Comparison of ENCODE assay signal across 18 cellular contexts in the genomic region with DNA sequence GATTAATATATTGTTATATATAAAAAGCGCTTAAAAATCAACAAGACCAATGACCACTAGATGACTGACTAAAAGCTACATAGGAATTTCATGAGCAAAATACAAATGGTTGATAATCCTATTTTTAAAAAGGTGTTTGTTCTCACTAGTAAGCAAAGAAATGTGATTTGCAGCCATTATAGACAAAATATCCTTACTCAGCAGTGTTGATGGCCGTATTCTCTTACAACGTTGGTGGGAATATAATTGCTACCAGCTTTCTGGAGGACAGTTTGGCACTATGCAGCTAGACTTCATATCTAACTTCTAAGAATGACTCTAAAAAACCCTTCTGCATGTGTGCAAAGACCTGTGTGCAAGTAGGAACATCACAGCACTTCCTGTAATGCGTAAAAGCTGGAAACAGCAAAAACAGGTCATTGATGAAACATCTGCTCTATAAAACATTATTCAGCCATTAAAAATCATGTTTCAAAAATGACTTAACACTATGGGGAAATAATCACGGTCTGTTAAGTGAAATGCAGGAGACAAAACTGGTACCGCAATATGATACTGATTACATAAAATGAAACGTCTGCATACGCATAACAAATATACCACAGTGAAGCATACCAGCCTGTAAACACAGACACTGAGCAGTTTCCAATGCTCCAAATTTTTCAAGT.
DNase-seq lines count a peak whose midpoint lies in the region; ATAC-seq, FAIRE-seq and TF ChIP-seq lines count a peak whose summit lies in the region.
"Had no signal": no experiment of that assay in that cellular context is flagged by ENCODE, and none has a peak within 500 bp of the region (broad histone marks: within the 10 kb centered on the region; RNA-seq: fewer than 3 reads in every experiment).

No MANE protein-coding gene starts in this region.

- no peak overlapping the region for H2BK120ac ChIP-seq in IMR-90 (ENCODE audit: low read depth, low read length)

- H3K9me3 ChIP-seq in IMR-90 (ENCODE audit: control insufficient read depth, insufficient read depth, low read length): no peaks in the 10 kb centered on the region
- no peaks in the 10 kb centered on the region for H3K9me3 ChIP-seq in osteoblast (ENCODE audit: low read depth, low read length)
- no peaks in the 10 kb centered on the region for H3K9me3 ChIP-seq in tibial artery

- no peak overlapping the region for H2AK9ac ChIP-seq in IMR-90 (replicated peaks; ENCODE audit: low read depth, low read length, poor library complexity)

- H3K9ac ChIP-seq in IMR-90 (ENCODE audit: low read depth, low read length): no peak overlapping the region

- no peaks in the 10 kb centered on the region for H3K79me2 ChIP-seq in osteoblast (ENCODE audit: insufficient read depth, low read length)

- no TSS peak for BruUV-seq in IMR-90 (replicated peaks; lab: Mats Ljungman, UMichigan)

- no peak for TF ChIP-seq CTCF in IMR-90 (conservative IDR thresholded peaks at IDR 0.05; ENCODE audit: low read depth, low read length)
- no peak for TF ChIP-seq CTCF in bronchial epithelial cell (IDR thresholded peaks at IDR 0.05; ENCODE audit: insufficient read depth, low read length, severe bottlenecking)
- no peak for TF ChIP-seq CTCF in osteoblast (IDR thresholded peaks at IDR 0.05; ENCODE audit: extremely low read depth, low read depth, low read length)
- no peak for TF ChIP-seq CTCF in tibial artery (IDR thresholded peaks at IDR 0.05)
- no peak for TF ChIP-seq CTCF in CD14-positive monocyte (IDR thresholded peaks at IDR 0.05)

- intact Hi-C loops in IMR-90 (cut with micrococcal nuclease) (no loop called here), tibial artery (cut with DNase I; ENCODE audit: low total_unique reads) (no loop called here), CD14-positive monocyte (cut with micrococcal nuclease) (no loop called here)

- H3K4me3 Mint-ChIP-seq in activated T-cell treated with anti-CD3 and anti-CD28 coated beads, Interleukin-2, amount 50 U/mL, for 4 hours: no peak overlapping the region
- no peak overlapping the region for H3K4me3 Mint-ChIP-seq in CD14-positive monocyte
- H3K4me3 Mint-ChIP-seq: CD4-positive, CD25-positive, alpha-beta regulatory T cell; GM23338 had no signal

- H3K56ac ChIP-seq in IMR-90 (ENCODE audit: extremely low read depth, insufficient read depth, low read length): no peak overlapping the region

- no peak overlapping the region for H4K91ac ChIP-seq in IMR-90 (ENCODE audit: insufficient read depth, low read depth, low read length)

- in situ Hi-C loops in IMR-90 (cut with MboI; ENCODE audit: low sequenced_read_pairs): no loop called here

- H4K20me1 ChIP-seq in IMR-90 (ENCODE audit: insufficient read depth, low read length): no peaks in the 10 kb centered on the region
- no peaks in the 10 kb centered on the region for H4K20me1 ChIP-seq in osteoblast (ENCODE audit: insufficient read depth, low read length)

- no peak overlapping the region for H3K18ac ChIP-seq in IMR-90 (ENCODE audit: low read depth, low read length)

- no peak for DNase-seq in activated T-cell treated with anti-CD3 and anti-CD28 coated beads, Interleukin-2, amount 50 U/mL, for 4 hours
- no peak for DNase-seq in activated T-cell treated with anti-CD3 and anti-CD28 coated beads, Interleukin-2, amount 50 U/mL, for 1 hour
- DNase-seq in IMR-90 (no peak), bronchial epithelial cell (ENCODE audit: low read depth) (peak; percentile 54), osteoblast (ENCODE audit: insufficient read length, low spot score, missing footprints) (peak; percentile 34), tibial artery (no peak), AG08396 (ENCODE audit: low spot score) (no peak), CD14-positive monocyte (ENCODE audit: low spot score) (no peak)
- DNase-seq: CD4-positive, CD25-positive, alpha-beta regulatory T cell; Kasumi-1; NCI-H187 treated with DMSO at 0.1 percent for 48 hours; NCI-H446 treated with DMSO at 0.1 percent for 48 hours; NK-92 treated with Interleukin-12 subunit alpha and Interleukin-12 subunit beta, amount 100 ng/mL, for 24 hours; OCI-M1; RPMI8226; SIG-M5 had no signal

- H3K4me2 ChIP-seq in IMR-90 (ENCODE audit: low read depth, low read length): no peak overlapping the region
- H3K4me2 ChIP-seq in osteoblast (ENCODE audit: insufficient read depth, low read length): no peak overlapping the region
- H3K4me2 ChIP-seq: GM23338 had no signal

- no peak overlapping the region for H3K27ac Mint-ChIP-seq in CD14-positive monocyte
- H3K27ac Mint-ChIP-seq: CD4-positive, CD25-positive, alpha-beta regulatory T cell; GM23338 had no signal

- WGBS in IMR-90 (ENCODE audit: extremely low coverage in 2 of 2, insufficient read length in 1 of 2), 2 experiments: no CpG with 5 or more reads among the region's 8 CpGs

- ATAC-seq in activated T-cell treated with anti-CD3 and anti-CD28 coated beads, Interleukin-2, amount 50 U/mL, for 4 hours: peak; percentile 57 to 69
- no peak for ATAC-seq in IMR-90 (ENCODE audit: low read depth)
- ATAC-seq: GM23338, HCT116 had no signal

- POLR2A ChIA-PET in IMR-90 (lab: Charles Lee; ENCODE audit: unreplicated experiment): no interaction called here

- H3K9me3 Mint-ChIP-seq in activated T-cell treated with anti-CD3 and anti-CD28 coated beads, Interleukin-2, amount 50 U/mL, for 4 hours: no peaks in the 10 kb centered on the region
- peaks cover 0 to 8% (median 4%) of the 10 kb centered on the region in 7 donors for H3K9me3 Mint-ChIP-seq in CD14-positive monocyte

- no peaks in the 10 kb centered on the region for H3K79me1 ChIP-seq in IMR-90 (ENCODE audit: low read depth in 1 of 2, low read length in 2 of 2)

- TF ChIP-seq RAD21 in IMR-90 (IDR thresholded peaks at IDR 0.05; ENCODE audit: low read length): no peak

- H3K9me1 ChIP-seq in IMR-90 (ENCODE audit: insufficient read depth, low read length): no peaks in the 10 kb centered on the region

- no peak overlapping the region for H2AK5ac ChIP-seq in IMR-90 (ENCODE audit: low read depth, low read length)

- TF ChIP-seq POLR2A in IMR-90 (IDR thresholded peaks at IDR 0.05; ENCODE audit: low read depth, low read length): no peak

- 0 out of 2 replicates have a peak overlapping the region, but pooled peaks have one; percentile 40 for H3K14ac ChIP-seq in IMR-90 (replicated peaks; ENCODE audit: low read depth, low read length)

- no peaks in the 10 kb centered on the region for H3K27me3 Mint-ChIP-seq in activated T-cell treated with anti-CD3 and anti-CD28 coated beads, Interleukin-2, amount 50 U/mL, for 4 hours (ENCODE audit: low read depth)
- H3K27me3 Mint-ChIP-seq in CD14-positive monocyte (ENCODE audit: low read depth in 3 of 3): peaks cover 8 to 14% (median 11%) of the 10 kb centered on the region in 3 donors

- no peak overlapping the region for H3K23ac ChIP-seq in IMR-90 (ENCODE audit: low read depth, low read length)

- peaks cover 13% of the 10 kb centered on the region for H3K4me1 Mint-ChIP-seq in activated T-cell treated with anti-CD3 and anti-CD28 coated beads, Interleukin-2, amount 50 U/mL, for 4 hours (ENCODE audit: low read depth)
- H3K4me1 Mint-ChIP-seq in CD14-positive monocyte: peaks cover 23% of the 10 kb centered on the region

- dilution Hi-C loops in IMR-90 (cut with HindIII; ENCODE audit: low sequenced_read_pairs, unreplicated experiment): no loop called here

- H3K4me3 ChIP-seq in IMR-90 (ENCODE audit: insufficient read depth, low read depth, low read length): no peak overlapping the region
- no peak overlapping the region for H3K4me3 ChIP-seq in bronchial epithelial cell (ENCODE audit: low read depth, low read length)
- H3K4me3 ChIP-seq in osteoblast (ENCODE audit: insufficient read depth, low read length): no peak overlapping the region
- H3K4me3 ChIP-seq in tibial artery: no peak overlapping the region
- H3K4me3 ChIP-seq: GM23338 had no signal

- no peak for FAIRE-seq in bronchial epithelial cell (lab: Jason Lieb, UNC)

- H2AFZ ChIP-seq in IMR-90 (replicated peaks; ENCODE audit: low read length, poor library complexity): no peak overlapping the region
- H2AFZ ChIP-seq in osteoblast (ENCODE audit: low read length): no peak overlapping the region
- H2AFZ ChIP-seq: GM23338 had no signal

- H3K27ac ChIP-seq in IMR-90 (ENCODE audit: insufficient read depth, low read length) (no peak overlapping the region), osteoblast (ENCODE audit: low read depth, low read length) (no peak overlapping the region), tibial artery (no peak overlapping the region)

- H3K27me3 ChIP-seq in IMR-90 (ENCODE audit: control insufficient read depth, insufficient read depth, low read length) (no peaks in the 10 kb centered on the region), bronchial epithelial cell (ENCODE audit: control insufficient read depth, insufficient read depth, low read length) (no peaks in the 10 kb centered on the region), osteoblast (ENCODE audit: insufficient read depth, low read length) (no peaks in the 10 kb centered on the region), tibial artery (peaks cover 0 to 3% of the 10 kb centered on the region in 2 donors)

- H3K36me3 Mint-ChIP-seq in activated T-cell treated with anti-CD3 and anti-CD28 coated beads, Interleukin-2, amount 50 U/mL, for 4 hours (ENCODE audit: insufficient read depth): no peaks in the 10 kb centered on the region
- no peaks in the 10 kb centered on the region for H3K36me3 Mint-ChIP-seq in CD14-positive monocyte
- H3K36me3 Mint-ChIP-seq: CD4-positive, CD25-positive, alpha-beta regulatory T cell had no signal

- H2BK15ac ChIP-seq in IMR-90 (ENCODE audit: low read depth, low read length): no peak overlapping the region

- H3K36me3 ChIP-seq in IMR-90 (ENCODE audit: control insufficient read depth, insufficient read depth, low read length): no peaks in the 10 kb centered on the region
- no peaks in the 10 kb centered on the region for H3K36me3 ChIP-seq in bronchial epithelial cell (ENCODE audit: control insufficient read depth, insufficient read depth, low read length)
- no peaks in the 10 kb centered on the region for H3K36me3 ChIP-seq in osteoblast (ENCODE audit: insufficient read depth, low read length)
- no peaks in the 10 kb centered on the region for H3K36me3 ChIP-seq in tibial artery

- H2BK20ac ChIP-seq in IMR-90 (ENCODE audit: low read depth, low read length): no peak overlapping the region

- CTCF ChIA-PET in IMR-90 (lab: Yijun Ruan, JAX): no interaction called here

- no peak overlapping the region for H4K8ac ChIP-seq in IMR-90 (ENCODE audit: low read depth in 2 of 2, low read length in 2 of 2)

- H3K4me1 ChIP-seq in IMR-90 (ENCODE audit: control insufficient read depth, insufficient read depth, low read length) (peaks cover 1% of the 10 kb centered on the region; the same call in 1 of the 2 replicates), osteoblast (ENCODE audit: insufficient read depth, low read length) (no peaks in the 10 kb centered on the region), tibial artery (peaks cover 0 to 18% (median 11%) of the 10 kb centered on the region in 4 donors)

- no peak overlapping the region for H2BK5ac ChIP-seq in IMR-90 (ENCODE audit: low read depth, low read length, poor library complexity, severe bottlenecking)

- H3K4ac ChIP-seq in IMR-90 (ENCODE audit: low read depth, low read length): no peak overlapping the region

- no peak overlapping the region for H4K5ac ChIP-seq in IMR-90 (ENCODE audit: low read depth, low read length)

TF ChIP-seq in IMR-90, 13 proteins besides CTCF, POLR2A, EP300 and RAD21:
- no peak for TF ChIP-seq FOS (IDR thresholded peaks at IDR 0.05; ENCODE audit: low read depth, low read length)
- peak; percentile 65 for TF ChIP-seq MAFK (IDR thresholded peaks at IDR 0.05; ENCODE audit: low read depth, low read length)
TF ChIP-seq in IMR-90: peak in this region for 1.

Comparison
In these comparisons a context has a peak if more than half of its experiments do, and no peak if none do; other contexts are left out.
1. DNase-seq: peak in bronchial epithelial cell (single experiment) and osteoblast (single experiment); none in activated T-cell treated with anti-CD3 and anti-CD28 coated beads, Interleukin-2, amount 50 U/mL, for 4 hours (single experiment), activated T-cell treated with anti-CD3 and anti-CD28 coated beads, Interleukin-2, amount 50 U/mL, for 1 hour (single experiment), IMR-90 (single experiment), tibial artery (0 of 2), AG08396 (single experiment) and CD14-positive monocyte (single experiment).